ENCODE assay signal across 8 cellular contexts in the genomic region with DNA sequence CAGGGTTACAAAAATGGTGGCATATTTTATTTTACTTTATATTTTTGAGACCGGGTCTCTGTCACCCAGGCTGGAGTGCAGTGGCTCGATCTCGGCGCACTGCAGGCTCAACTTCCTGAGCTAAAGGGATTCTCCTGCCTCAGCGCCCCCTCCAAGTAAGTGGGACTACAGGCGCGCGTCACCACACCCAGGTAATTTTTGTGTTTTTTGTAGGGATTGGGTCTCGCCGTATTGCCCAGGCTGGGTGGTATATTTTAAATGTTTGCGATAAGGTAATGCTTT. TPM values are rescaled to one million over a fixed set of nuclear protein-coding genes. Genes with fewer than 3 reads are reported as not detected.
DNase-seq lines count a peak whose midpoint lies in the region; FAIRE-seq and TF ChIP-seq lines count a peak whose summit lies in the region.

No MANE protein-coding gene starts in this region.

- H3K79me2 ChIP-seq in PC-9 (ENCODE audit: low read depth) (peaks cover 50% of the 10 kb centered on the region), trophoblast cell (ENCODE audit: control insufficient read depth, insufficient read depth, low read length, poor library complexity) (peaks cover 8% of the 10 kb centered on the region)

- peaks cover 20% of the 10 kb centered on the region for H3K79me1 ChIP-seq in trophoblast cell (ENCODE audit: low read length)

- 70 to 72% methylated on average over 6 to 8 of the region's 11 CpGs for WGBS in endodermal cell (ENCODE audit: insufficient coverage in 1 of 2, insufficient read length in 1 of 2), 2 experiments
- no CpG with 5 or more reads among the region's 11 CpGs for WGBS in trophoblast cell (ENCODE audit: extremely low coverage, insufficient coverage, insufficient read length)

- H3K23ac ChIP-seq in trophoblast cell (ENCODE audit: low read length), result no peak overlapping the region

- H3K36me3 Mint-ChIP-seq in CD8-positive, alpha-beta memory T cell, result no peaks in the 10 kb centered on the region
- H3K36me3 Mint-ChIP-seq in endodermal cell (ENCODE audit: low read depth), result no peaks in the 10 kb centered on the region

- CTCF ChIA-PET in CD8-positive, alpha-beta memory T cell (lab: Charles Lee), result interaction anchor here (1.0 to 5.9 kb wide), 5 partner anchors 11 to 167 kb away, joined by 3 to 79 read pairs (median 6); a partner anchor contains a TSS
- CTCF ChIA-PET in PC-9 (lab: Charles Lee), result interaction anchor here (0.5 to 0.6 kb wide), 3 partner anchors 70 to 138 kb away, joined by 3 to 14 read pairs (median 6); no protein-coding TSS in a partner anchor

- peaks cover 67% of the 10 kb centered on the region for H3F3A ChIP-seq in PC-9 (ENCODE audit: insufficient read depth, low read depth)

- intact Hi-C loops in PC-9 (cut with micrococcal nuclease; ENCODE audit: unreplicated experiment), result no loop called here

- H4K91ac ChIP-seq in trophoblast cell (ENCODE audit: low read depth, low read length), result no peak overlapping the region

- no peak for FAIRE-seq in H54 (lab: Jason Lieb, UNC)

- H2AK5ac ChIP-seq in trophoblast cell (ENCODE audit: low read length), result no peak overlapping the region

- no peak for TF ChIP-seq POLR2A in H54 (IDR thresholded peaks at IDR 0.05; ENCODE audit: low read depth, low read length)

- H3K4me2 ChIP-seq in PC-9 (peak overlapping the region; percentile 74), trophoblast cell (ENCODE audit: low read length) (peak overlapping the region; percentile 85)

- H4K20me1 ChIP-seq in PC-9 (ENCODE audit: insufficient read depth), result peaks cover 30% of the 10 kb centered on the region

- TF ChIP-seq CTCF in PC-9 (conservative IDR thresholded peaks at IDR 0.05), result no peak
- TF ChIP-seq CTCF in endodermal cell (conservative IDR thresholded peaks at IDR 0.05), result no peak

- no peak overlapping the region for H2AFZ ChIP-seq in PC-9
- H2AFZ ChIP-seq in trophoblast cell (ENCODE audit: insufficient read depth, low read length, poor library complexity), result no peak overlapping the region

- TSS peak; percentile 62 for BruUV-seq in PC-9 (replicated peaks; lab: Mats Ljungman, UMichigan)

- no peak overlapping the region for H2BK5ac ChIP-seq in trophoblast cell (ENCODE audit: low read depth, low read length, poor library complexity)

- no peaks in the 10 kb centered on the region for H3K9me3 ChIP-seq in CD8-positive, alpha-beta memory T cell (ENCODE audit: low read length)
- no peaks in the 10 kb centered on the region for H3K9me3 ChIP-seq in PC-9 (ENCODE audit: insufficient read depth, low read depth)
- H3K9me3 ChIP-seq in endodermal cell (ENCODE audit: control insufficient read depth, low read length), result no peaks in the 10 kb centered on the region
- H3K9me3 ChIP-seq in trophoblast cell (ENCODE audit: insufficient read depth, low read depth, low read length), result no peaks in the 10 kb centered on the region

- no peak overlapping the region for H4K12ac ChIP-seq in trophoblast cell (ENCODE audit: low read depth, low read length)

- H2BK12ac ChIP-seq in trophoblast cell (ENCODE audit: low read length), result no peak overlapping the region

- no peak for DNase-seq in CD8-positive, alpha-beta memory T cell
- DNase-seq in PC-9 (no peak), endodermal cell (no peak), trophoblast cell (no peak), H54 (ENCODE audit: insufficient read length, low spot score) (no peak), HCEC 1CT (no peak), SKM-1 (lab: John Stamatoyannopoulos, UW; ENCODE audit: unreplicated experiment) (no peak)
- DNase-seq in stimulated activated naive CD4-positive, alpha-beta T cell (lab: John Stamatoyannopoulos, UW), result no peak

- peak overlapping the region in 6 of 7 donors; percentile 52 to 83 (median 60) for H3K4me3 Mint-ChIP-seq in CD8-positive, alpha-beta memory T cell
- H3K4me3 Mint-ChIP-seq in endodermal cell, result peak overlapping the region; percentile 47

- no peak overlapping the region for H3K14ac ChIP-seq in trophoblast cell (ENCODE audit: low read length)

- H3K9me3 Mint-ChIP-seq in CD8-positive, alpha-beta memory T cell, result no peaks in the 10 kb centered on the region
- H3K9me3 Mint-ChIP-seq in endodermal cell, result no peaks in the 10 kb centered on the region

- H3K27ac Mint-ChIP-seq in CD8-positive, alpha-beta memory T cell, result peak overlapping the region in 7 of 8 donors; percentile 35 to 92 (median 88)
- H3K27ac Mint-ChIP-seq in endodermal cell, result no peak overlapping the region

- H2BK120ac ChIP-seq in trophoblast cell (ENCODE audit: insufficient read depth, low read length, poor library complexity), result no peak overlapping the region

- no peak overlapping the region for H3K4me3 ChIP-seq in CD8-positive, alpha-beta memory T cell (ENCODE audit: low read length)
- peak overlapping the region; percentile 45; the same call in 1 of the 2 replicates for H3K4me3 ChIP-seq in PC-9
- H3K4me3 ChIP-seq in endodermal cell (ENCODE audit: low read length), result peak overlapping the region; percentile 59
- no peak overlapping the region for H3K4me3 ChIP-seq in trophoblast cell (ENCODE audit: low read depth, low read length)

- no peaks in the 10 kb centered on the region for H3K9me2 ChIP-seq in PC-9 (ENCODE audit: insufficient read depth)

- H3K36me3 ChIP-seq in CD8-positive, alpha-beta memory T cell (ENCODE audit: insufficient read depth, low read length), result no peaks in the 10 kb centered on the region
- H3K36me3 ChIP-seq in PC-9 (ENCODE audit: low read depth) (peaks cover 25% of the 10 kb centered on the region), endodermal cell (ENCODE audit: control insufficient read depth, insufficient read depth, low read length) (no peaks in the 10 kb centered on the region), trophoblast cell (ENCODE audit: control insufficient read depth in 1 of 2, insufficient read depth in 2 of 2, low read length in 2 of 2) (peaks cover 0 to 5% of the 10 kb centered on the region in 2 experiments)

- no peak overlapping the region for H3K9ac ChIP-seq in endodermal cell (ENCODE audit: extremely low read depth, low read length, poor library complexity, severe bottlenecking)
- no peak overlapping the region for H3K9ac ChIP-seq in trophoblast cell (ENCODE audit: low read length)

- POLR2A ChIA-PET in CD8-positive, alpha-beta memory T cell (lab: Charles Lee), result interaction anchor here (0.7 to 3.7 kb wide), 3 partner anchors 10 to 18 kb away, joined by 3 to 32 read pairs (median 5); a partner anchor contains a TSS
- POLR2A ChIA-PET in PC-9 (lab: Charles Lee; ENCODE audit: unreplicated experiment), result interaction anchor here (0.5 to 1.6 kb wide), 14 partner anchors 8 to 1560 kb away, joined by 3 to 19 read pairs (median 5); a partner anchor contains a TSS

- peaks cover 6% of the 10 kb centered on the region for H3K27me3 ChIP-seq in CD8-positive, alpha-beta memory T cell (ENCODE audit: insufficient read depth, low read length, poor library complexity, severe bottlenecking)
- H3K27me3 ChIP-seq in PC-9 (ENCODE audit: insufficient read depth, low read depth) (no peaks in the 10 kb centered on the region), endodermal cell (ENCODE audit: control insufficient read depth, insufficient read depth, low read length, poor library complexity, severe bottlenecking) (peaks cover 49% of the 10 kb centered on the region), trophoblast cell (ENCODE audit: insufficient read depth, low read length) (peaks cover 13% of the 10 kb centered on the region)

- peaks cover 6 to 13% (median 7%) of the 10 kb centered on the region in 3 donors for H3K4me1 Mint-ChIP-seq in CD8-positive, alpha-beta memory T cell
- H3K4me1 Mint-ChIP-seq in endodermal cell, result peaks cover 8% of the 10 kb centered on the region

- H4K8ac ChIP-seq in trophoblast cell (ENCODE audit: low read depth, low read length), result no peak overlapping the region

- peaks cover 24% of the 10 kb centered on the region for H3K4me1 ChIP-seq in CD8-positive, alpha-beta memory T cell (ENCODE audit: insufficient read depth, low read length)
- H3K4me1 ChIP-seq in PC-9 (replicated peaks; ENCODE audit: insufficient read depth) (peaks cover 70% of the 10 kb centered on the region), endodermal cell (ENCODE audit: control insufficient read depth, insufficient read depth, low read length) (peaks cover 3% of the 10 kb centered on the region), trophoblast cell (ENCODE audit: control insufficient read depth in 1 of 2, insufficient read depth in 2 of 2, low read length in 2 of 2) (peaks cover 33 to 38% of the 10 kb centered on the region in 2 experiments)

- no peak overlapping the region for H3K27ac ChIP-seq in CD8-positive, alpha-beta memory T cell (ENCODE audit: low read depth, low read length)
- H3K27ac ChIP-seq in PC-9 (peak overlapping the region; percentile 76), endodermal cell (ENCODE audit: low read depth, low read length) (no peak overlapping the region), trophoblast cell (ENCODE audit: low read depth, low read length) (no peak overlapping the region)

- H3K4ac ChIP-seq in trophoblast cell (ENCODE audit: low read depth, low read length), result no peak overlapping the region

- H3K27me3 Mint-ChIP-seq in CD8-positive, alpha-beta memory T cell, result no peaks in the 10 kb centered on the region
- H3K27me3 Mint-ChIP-seq in endodermal cell (ENCODE audit: insufficient read depth), result peaks cover 91% of the 10 kb centered on the region

- H3K18ac ChIP-seq in trophoblast cell (ENCODE audit: low read length), result no peak overlapping the region

RNA-seq across cellular contexts. Expression of a gene that starts 0.7 kb away (rescaled TPM):
- 10 to 100 TPM; 26.4 to 26.9 TPM for total RNA-seq in CD8-positive, alpha-beta memory T cell
- polyA plus RNA-seq in CD8-positive, alpha-beta memory T cell, result 0.51 TPM
- total RNA-seq in PC-9 (2021) (58.8 and 69.9 TPM in 2 replicates), endodermal cell (1 to 10 TPM in 1 of 2 donors, not detected in 1; 1.8 TPM)
- 3.0 TPM for polyA plus RNA-seq in endodermal cell (2013, experiment 1 of 2)
- 1.9 TPM for polyA plus RNA-seq in endodermal cell (2013, experiment 2 of 2)
- 26.9 and 28.4 TPM in 2 replicates for polyA plus RNA-seq in trophoblast cell (2013)

RNA-seq across cellular contexts. Expression of a gene that starts 10.4 kb away (rescaled TPM):
- 10 to 100 TPM; 81.3 to 86.7 TPM for total RNA-seq in CD8-positive, alpha-beta memory T cell
- 94.4 TPM for polyA plus RNA-seq in CD8-positive, alpha-beta memory T cell
- total RNA-seq in PC-9 (2021), result 45.0 and 95.0 TPM in 2 replicates
- total RNA-seq in endodermal cell, result 10 to 100 TPM; 18.2 to 23.9 TPM
- 15.8 TPM for polyA plus RNA-seq in endodermal cell (2013, experiment 1 of 2)
- 15.1 TPM for polyA plus RNA-seq in endodermal cell (2013, experiment 2 of 2)
- polyA plus RNA-seq in trophoblast cell (2013), result 4.9 and 5.3 TPM in 2 replicates

RNA-seq across cellular contexts. Expression of a gene that starts 12.6 kb away (rescaled TPM):
- total RNA-seq in CD8-positive, alpha-beta memory T cell, result 100 to 1,000 TPM; 121 to 123 TPM
- polyA plus RNA-seq in CD8-positive, alpha-beta memory T cell, result 78.6 TPM
- total RNA-seq in PC-9 (2021) (105 and 141 TPM in 2 replicates), endodermal cell (10 to 100 TPM; 81.0 to 92.0 TPM)
- polyA plus RNA-seq in endodermal cell (2013, experiment 1 of 2), result 64.2 TPM
- polyA plus RNA-seq in endodermal cell (2013, experiment 2 of 2), result 62.7 TPM
- 72.1 and 73.5 TPM in 2 replicates for polyA plus RNA-seq in trophoblast cell (2013)

RNA-seq across cellular contexts. Expression of a gene that starts 18.0 kb away (rescaled TPM):
- total RNA-seq in CD8-positive, alpha-beta memory T cell, result 10 to 100 TPM; 18.7 to 21.4 TPM
- polyA plus RNA-seq in CD8-positive, alpha-beta memory T cell, result 70.3 TPM
- total RNA-seq in PC-9 (2021), result 36.5 and 43.9 TPM in 2 replicates
- 10 to 100 TPM; 26.0 to 29.1 TPM for total RNA-seq in endodermal cell
- 29.7 TPM for polyA plus RNA-seq in endodermal cell (2013, experiment 1 of 2)
- polyA plus RNA-seq in endodermal cell (2013, experiment 2 of 2), result 26.7 TPM
- polyA plus RNA-seq in trophoblast cell (2013), result 25.5 and 26.0 TPM in 2 replicates

RNA-seq across cellular contexts. Expression of a gene that starts 18.4 kb away (rescaled TPM):
- total RNA-seq in CD8-positive, alpha-beta memory T cell, result 100 to 1,000 TPM in 1 of 2 experiments, 10 to 100 TPM in 1; 94.6 to 103 TPM
- polyA plus RNA-seq in CD8-positive, alpha-beta memory T cell, result 115 TPM
- total RNA-seq in PC-9 (2021), result 196 and 220 TPM in 2 replicates
- 100 to 1,000 TPM in 1 of 2 donors, 10 to 100 TPM in 1; 83.8 to 103 TPM for total RNA-seq in endodermal cell
- 107 TPM for polyA plus RNA-seq in endodermal cell (2013, experiment 1 of 2)
- polyA plus RNA-seq in endodermal cell (2013, experiment 2 of 2), result 106 TPM
- 104 and 107 TPM in 2 replicates for polyA plus RNA-seq in trophoblast cell (2013)

Comparison
In these comparisons a context has a peak if more than half of its experiments do, and no peak if none do; other contexts are left out.
1. H3K4me3 ChIP-seq: peak in PC-9 (single experiment) and endodermal cell (single experiment); none in CD8-positive, alpha-beta memory T cell (single experiment) and trophoblast cell (single experiment).
2. RNA of a gene that starts 0.7 kb away (total RNA-seq): 58.8 to 69.9 TPM in PC-9 and 26.4 to 26.9 TPM in CD8-positive, alpha-beta memory T cell; 1.8 TPM in endodermal cell; every median in the first group is over 4 times any median in the second.